Comparison of ENCODE assay signal across 8 cellular contexts in genomic region chr7:88218428-88218745, GRCh38. TPM values are rescaled to one million over a fixed set of nuclear protein-coding genes. Genes with fewer than 3 reads are reported as not detected.
DNase-seq lines count a peak whose midpoint lies in the region; ATAC-seq and TF ChIP-seq lines count a peak whose summit lies in the region.

No MANE protein-coding gene starts in this region.

- H3K36me3 Mint-ChIP-seq in CD14-positive monocyte, result peaks cover 24 to 25% of the 10 kb centered on the region in 2 donors

- ATAC-seq in HG03439 (IDR thresholded peaks at IDR 0.05; ENCODE audit: unreplicated experiment), result no peak

- H3K36me3 ChIP-seq in MG63 (peaks cover 25% of the 10 kb centered on the region), ectodermal cell (ENCODE audit: control insufficient read depth, insufficient read depth, low read length) (peaks cover 2% of the 10 kb centered on the region), osteoblast (ENCODE audit: insufficient read depth, low read length) (peaks cover 27% of the 10 kb centered on the region)

- no peaks in the 10 kb centered on the region for H3K27me3 ChIP-seq in MG63
- no peaks in the 10 kb centered on the region for H3K27me3 ChIP-seq in ectodermal cell (ENCODE audit: control insufficient read depth, insufficient read depth, low read length, poor library complexity, severe bottlenecking)
- no peaks in the 10 kb centered on the region for H3K27me3 ChIP-seq in osteoblast (ENCODE audit: insufficient read depth, low read length)

- peak overlapping the region; percentile 77 to 97 (median 95) for H3K27ac Mint-ChIP-seq in CD14-positive monocyte

- H3K9me3 Mint-ChIP-seq in CD14-positive monocyte, result no peaks in the 10 kb centered on the region

- peak overlapping the region; percentile 92 to 98 for H3K4me3 Mint-ChIP-seq in CD14-positive monocyte

- H3K79me2 ChIP-seq in osteoblast (ENCODE audit: insufficient read depth, low read length), result peaks cover 44% of the 10 kb centered on the region

- WGBS in ectodermal cell, 2 experiments, result 71 to 90% methylated on average over 5 of the region's 5 CpGs

- H3K4me3 ChIP-seq in MG63, result peak overlapping the region; percentile 79
- peak overlapping the region; percentile 96 for H3K4me3 ChIP-seq in ectodermal cell (ENCODE audit: insufficient read depth, low read depth, low read length)
- peak overlapping the region; percentile 88 for H3K4me3 ChIP-seq in osteoblast (ENCODE audit: insufficient read depth, low read length)

- peaks cover 0 to 1% (median 0%) of the 10 kb centered on the region in 3 donors for H3K27me3 Mint-ChIP-seq in CD14-positive monocyte (ENCODE audit: low read depth in 3 of 3)

- H3K4me1 ChIP-seq in ectodermal cell (ENCODE audit: control insufficient read depth, insufficient read depth, low read length), result peaks cover 8% of the 10 kb centered on the region
- H3K4me1 ChIP-seq in osteoblast (ENCODE audit: insufficient read depth, low read length), result peaks cover 14% of the 10 kb centered on the region

- no peak for TF ChIP-seq CTCF in CD14-positive monocyte (IDR thresholded peaks at IDR 0.05)
- TF ChIP-seq CTCF in osteoblast (IDR thresholded peaks at IDR 0.05; ENCODE audit: extremely low read depth, low read depth, low read length), result no peak

- no peaks in the 10 kb centered on the region for H3K9me3 ChIP-seq in MG63
- no peaks in the 10 kb centered on the region for H3K9me3 ChIP-seq in ectodermal cell (ENCODE audit: control insufficient read depth, low read length)
- no peaks in the 10 kb centered on the region for H3K9me3 ChIP-seq in osteoblast (ENCODE audit: low read depth, low read length)

- peak overlapping the region; percentile 99 for H3K4me2 ChIP-seq in osteoblast (ENCODE audit: insufficient read depth, low read length)

- H3K4me1 Mint-ChIP-seq in CD14-positive monocyte, result peaks cover 38% of the 10 kb centered on the region

- H3K27ac ChIP-seq in ectodermal cell (ENCODE audit: insufficient read depth, low read depth, low read length, poor library complexity, severe bottlenecking) (no peak overlapping the region), osteoblast (ENCODE audit: low read depth, low read length) (peak overlapping the region; percentile 97)

- H2AFZ ChIP-seq in osteoblast (ENCODE audit: low read length), result peak overlapping the region; percentile 67

- peaks cover 22% of the 10 kb centered on the region for H4K20me1 ChIP-seq in osteoblast (ENCODE audit: insufficient read depth, low read length)

- intact Hi-C loops in CD14-positive monocyte (cut with micrococcal nuclease), result no loop called here

- DNase-seq in CD14-positive monocyte (ENCODE audit: low spot score) (no peak), MG63 (no peak), osteoblast (ENCODE audit: insufficient read length, low spot score, missing footprints) (no peak), EL (no peak), HuH-7 (ENCODE audit: low spot score) (no peak)
- no peak for DNase-seq in activated CD8-positive, alpha-beta memory T cell treated with anti-CD3 and anti-CD28 coated beads, Interleukin-2, amount 50 U/mL, for 48 hours

RNA-seq across cellular contexts. Expression of gene SRI, which starts 1.5 kb away (rescaled TPM):
- 100 to 1,000 TPM; 216 to 238 TPM for polyA plus RNA-seq in CD14-positive monocyte
- 84.4 and 102 TPM in 2 replicates for total RNA-seq in MG63 (2014; rRNA removed; shearing (Covaris generic); ENCODE audit: low replicate concordance)
- 120 TPM for polyA plus RNA-seq in ectodermal cell (2013, experiment 1 of 4)
- polyA plus RNA-seq in ectodermal cell (2013, experiment 2 of 4), result 116 TPM
- polyA plus RNA-seq in ectodermal cell (2013, experiment 3 of 4), result 114 TPM
- polyA plus RNA-seq in ectodermal cell (2013, experiment 4 of 4), result 117 TPM
- total RNA-seq in osteoblast, result 66.3 and 77.1 TPM in 2 replicates
